ENCODE assay signal across 22 cellular contexts in the genomic region with DNA sequence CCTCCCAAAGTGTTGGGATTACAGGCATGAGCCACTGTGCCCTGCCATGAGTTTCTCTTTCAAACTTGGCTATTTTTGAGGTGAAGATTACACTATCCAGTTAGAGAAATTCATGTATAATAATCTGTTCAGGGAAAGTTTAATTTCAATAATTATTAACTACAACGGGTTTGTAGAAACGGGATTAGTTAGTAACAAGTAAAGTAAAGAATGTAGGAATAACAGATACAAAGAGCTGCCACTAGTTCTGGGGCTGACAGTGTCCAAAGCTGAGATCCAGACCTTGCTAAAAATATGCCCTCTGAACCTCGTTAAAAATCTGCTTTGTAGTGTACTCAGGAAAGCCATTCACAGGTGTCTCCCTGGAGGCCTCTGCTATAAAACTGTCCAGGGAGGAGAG. TPM values are rescaled to one million over a fixed set of nuclear protein-coding genes. Genes with fewer than 3 reads are reported as not detected.
"Had no signal": no experiment of that assay in that cellular context is flagged by ENCODE, and none has a peak within 500 bp of the region (broad histone marks: within the 10 kb centered on the region; RNA-seq: fewer than 3 reads in every experiment).

No MANE protein-coding gene starts in this region.

- H3K4me3 Mint-ChIP-seq: naive B cell, nephron progenitor cell had no signal

- DNase-seq: effector memory CD4-positive, alpha-beta T cell; gastrocnemius medialis; heart right ventricle; hypothalamus; left ventricle myocardium inferior; mesendoderm; naive B cell; nephron progenitor cell; psoas muscle; sigmoid colon; stimulated activated CD4-positive, alpha-beta T cell treated with anti-CD3 and anti-CD28 coated beads, Interleukin-2, amount 100 ng/mL, for 24 hours; stimulated activated CD4-positive, alpha-beta T cell treated with anti-CD3 and anti-CD28 coated beads, Interleukin-4, amount 100 ng/mL, for 4 hours; stimulated activated naive CD4-positive, alpha-beta T cell; stomach; substantia nigra; trophoblast cell had no signal

- H3K4me1 Mint-ChIP-seq: nephron progenitor cell had no signal

- H3K4me1 ChIP-seq: gastrocnemius medialis, psoas muscle, sigmoid colon, stomach had no signal

- H3K4me3 ChIP-seq: esophagus muscularis mucosa, gastrocnemius medialis, heart right ventricle, left ventricle myocardium inferior, lung, psoas muscle, sigmoid colon, skin epidermis, stomach, thoracic aorta had no signal

- H3K27me3 ChIP-seq: esophagus muscularis mucosa, gastrocnemius medialis, heart right ventricle, sigmoid colon, stomach had no signal

- H3K27me3 Mint-ChIP-seq: naive B cell had no signal

- H3K9me3 ChIP-seq: esophagus muscularis mucosa, gastrocnemius medialis, heart right ventricle, left ventricle myocardium inferior, psoas muscle, sigmoid colon, stomach, thoracic aorta had no signal

- ATAC-seq: gastrocnemius medialis, heart right ventricle, psoas muscle had no signal

- H3K9me3 Mint-ChIP-seq: naive B cell, nephron progenitor cell had no signal

- H3K27ac ChIP-seq: esophagus muscularis mucosa, gastrocnemius medialis, heart right ventricle, left ventricle myocardium inferior, psoas muscle, sigmoid colon, skin epidermis had no signal

RNA-seq across cellular contexts. Expression of a gene that starts 16.9 kb away (rescaled TPM):
- total RNA-seq: fibroblast of villous mesenchyme, gastrocnemius medialis, left ventricle myocardium inferior, sigmoid colon, thoracic aorta, urinary bladder had no signal
- polyA plus RNA-seq: urinary bladder had no signal

RNA-seq across cellular contexts. Expression of a gene that starts 43.1 kb away (rescaled TPM):
- total RNA-seq: fibroblast of villous mesenchyme, urinary bladder had no signal
